Comparison of ENCODE assay signal across 12 cellular contexts in the genomic region with DNA sequence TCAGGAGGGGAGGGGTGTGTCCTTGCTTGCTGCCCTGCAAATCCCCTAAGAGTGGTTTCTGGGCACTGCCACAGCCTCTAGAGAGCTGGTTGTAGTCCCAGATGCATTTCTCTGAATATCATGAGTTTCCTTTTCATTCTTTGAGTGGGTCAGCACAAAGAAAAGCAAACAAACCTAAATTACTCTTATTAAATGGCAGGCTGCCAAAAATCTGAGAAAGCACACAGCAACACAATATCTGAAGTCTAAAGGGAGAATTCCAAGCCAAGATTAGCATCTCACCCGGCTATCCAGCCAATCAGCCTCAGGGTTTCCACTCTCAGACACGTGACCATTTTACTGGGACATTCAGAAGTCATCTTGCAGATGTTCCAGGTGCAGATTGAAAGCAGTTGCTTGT.
DNase-seq lines count a peak whose midpoint lies in the region; ATAC-seq, FAIRE-seq and TF ChIP-seq lines count a peak whose summit lies in the region.
"Had no signal": no experiment of that assay in that cellular context is flagged by ENCODE, and none has a peak within 500 bp of the region (broad histone marks: within the 10 kb centered on the region; RNA-seq: fewer than 3 reads in every experiment).

No MANE protein-coding gene starts in this region.

- POLR2A ChIA-PET in A549 (lab: Yijun Ruan, JAX), result no interaction called here
- POLR2A ChIA-PET in HEK293T (lab: Yijun Ruan, JAX), result no interaction called here
- POLR2A ChIA-PET in CD4-positive, alpha-beta T cell (lab: Charles Lee), result no interaction called here

- H3K9me3 ChIP-seq in A549, result no peaks in the 10 kb centered on the region
- no peaks in the 10 kb centered on the region for H3K9me3 ChIP-seq in CD4-positive, alpha-beta T cell (ENCODE audit: control insufficient read depth, low read length)

- DNase-seq in A549 (ENCODE audit: low read depth in 1 of 2, low spot score in 1 of 2) (peak in 1 of 2 experiments; percentile 55), HEK293T (ENCODE audit: extremely low spot score) (peak; percentile 37), NCI-H748 treated with DMSO at 0.1 percent for 48 hours (lab: John Stamatoyannopoulos, UW) (peak; percentile 93), globus pallidus (ENCODE audit: low spot score) (peak; percentile 33), NOMO-1 treated with dmso at 0.1 percent for 144 hours (lab: John Stamatoyannopoulos, UW; ENCODE audit: unreplicated experiment) (no peak), GM20000 (ENCODE audit: low spot score) (no peak)
- DNase-seq in CD4-positive, alpha-beta T cell, result no peak
- DNase-seq: CD4-positive, CD25-positive, alpha-beta regulatory T cell; occipital lobe; SW 1271 had no signal

- H3K4me2 ChIP-seq in A549, result peak overlapping the region; percentile 57

- no peak for TF ChIP-seq RAD21 in A549 (conservative IDR thresholded peaks at IDR 0.05 in 1 of 2, IDR thresholded peaks at IDR 0.05 in 1 of 2)

- intact Hi-C loops in CD4-positive, alpha-beta T cell (cut with DNase I, micrococcal nuclease), result no loop called here

- H3K27ac Mint-ChIP-seq in CD4-positive, alpha-beta T cell, result no peak overlapping the region
- H3K27ac Mint-ChIP-seq: CD4-positive, CD25-positive, alpha-beta regulatory T cell had no signal

- ATAC-seq in A549, result peak; percentile 24 to 56; a peak in 3 of 6 replicates
- ATAC-seq in GM19455 (IDR thresholded peaks at IDR 0.05; ENCODE audit: unreplicated experiment), result no peak
- no peak for ATAC-seq in CD4-positive, alpha-beta T cell (ENCODE audit: poor library complexity)

- H3K4me3 Mint-ChIP-seq in CD4-positive, alpha-beta T cell, result no peak overlapping the region
- H3K4me3 Mint-ChIP-seq: CD4-positive, CD25-positive, alpha-beta regulatory T cell had no signal

- no peak overlapping the region for H3K4me3 ChIP-seq in A549

- H3K4me1 Mint-ChIP-seq in CD4-positive, alpha-beta T cell (ENCODE audit: low read depth), result no peaks in the 10 kb centered on the region
- H3K4me1 Mint-ChIP-seq: CD4-positive, CD25-positive, alpha-beta regulatory T cell had no signal

- H3K36me3 Mint-ChIP-seq in CD4-positive, alpha-beta T cell (ENCODE audit: low read depth), result no peaks in the 10 kb centered on the region
- H3K36me3 Mint-ChIP-seq: CD4-positive, CD25-positive, alpha-beta regulatory T cell had no signal

- CTCF ChIA-PET in A549 (lab: Yijun Ruan, JAX), result no interaction called here
- CTCF ChIA-PET in HEK293T (lab: Yijun Ruan, JAX), result no interaction called here
- CTCF ChIA-PET in CD4-positive, alpha-beta T cell (lab: Charles Lee), result no interaction called here

- H3K9me3 Mint-ChIP-seq in CD4-positive, alpha-beta T cell, result peaks cover 5% of the 10 kb centered on the region

- no peak for FAIRE-seq in A549 (lab: Jason Lieb, UNC)
- FAIRE-seq: colon had no signal

- no peaks in the 10 kb centered on the region for H3K27me3 Mint-ChIP-seq in CD4-positive, alpha-beta T cell
- H3K27me3 Mint-ChIP-seq: CD4-positive, CD25-positive, alpha-beta regulatory T cell had no signal

- no peak for TF ChIP-seq POLR2A in A549 (IDR thresholded peaks at IDR 0.05; ENCODE audit: low read length)

- no peak for TF ChIP-seq EP300 in A549 (IDR thresholded peaks at IDR 0.05)

- H3K4me1 ChIP-seq in A549, result peaks cover 17% of the 10 kb centered on the region

- H3K27ac ChIP-seq in A549, result peak overlapping the region in 1 of 2 experiments; percentile 46; a peak in 2 of 6 replicates
- no peak overlapping the region for H3K27ac ChIP-seq in CD4-positive, alpha-beta T cell (ENCODE audit: low read depth, low read length)

- no peaks in the 10 kb centered on the region for H3K27me3 ChIP-seq in CD4-positive, alpha-beta T cell (ENCODE audit: control insufficient read depth, insufficient read depth, low read length)

- no peak for TF ChIP-seq CTCF in A549 (IDR thresholded peaks at IDR 0.05)
- no peak for TF ChIP-seq CTCF in GM20000 (IDR thresholded peaks at IDR 0.05; ENCODE audit: extremely low read depth, missing control alignments)
- TF ChIP-seq CTCF in CD4-positive, alpha-beta T cell (IDR thresholded peaks at IDR 0.05), result no peak

- WGBS in A549 (ENCODE audit: missing lambda C conversion rate), result 13% methylated on average over 2 of the region's 2 CpGs

TF ChIP-seq in A549, 52 proteins besides CTCF, POLR2A, EP300 and RAD21:
- TF ChIP-seq USF2 (IDR thresholded peaks at IDR 0.05), result peak; percentile 62
- TF ChIP-seq, protein P1, sequence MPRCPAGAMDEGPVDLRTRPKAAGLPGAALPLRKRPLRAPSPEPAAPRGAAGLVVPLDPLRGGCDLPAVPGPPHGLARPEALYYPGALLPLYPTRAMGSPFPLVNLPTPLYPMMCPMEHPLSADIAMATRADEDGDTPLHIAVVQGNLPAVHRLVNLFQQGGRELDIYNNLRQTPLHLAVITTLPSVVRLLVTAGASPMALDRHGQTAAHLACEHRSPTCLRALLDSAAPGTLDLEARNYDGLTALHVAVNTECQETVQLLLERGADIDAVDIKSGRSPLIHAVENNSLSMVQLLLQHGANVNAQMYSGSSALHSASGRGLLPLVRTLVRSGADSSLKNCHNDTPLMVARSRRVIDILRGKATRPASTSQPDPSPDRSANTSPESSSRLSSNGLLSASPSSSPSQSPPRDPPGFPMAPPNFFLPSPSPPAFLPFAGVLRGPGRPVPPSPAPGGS (IDR thresholded peaks at IDR 0.05), result no peak

TF ChIP-seq in HEK293T, 16 proteins besides CTCF, POLR2A, EP300 and RAD21:
- TF ChIP-seq ELF4 (IDR thresholded peaks at IDR 0.05) (no peak), BHLHE40 (IDR thresholded peaks at IDR 0.05; ENCODE audit: borderline replicate concordance) (no peak), ARNT (IDR thresholded peaks at IDR 0.05) (no peak), FOXM1 (IDR thresholded peaks at IDR 0.05; ENCODE audit: borderline replicate concordance) (no peak), SP1 (IDR thresholded peaks at IDR 0.05) (no peak), FOXK2 (IDR thresholded peaks at IDR 0.05) (no peak), L3MBTL2 (conservative IDR thresholded peaks at IDR 0.05) (no peak), SUZ12 (IDR thresholded peaks at IDR 0.05) (no peak), CTBP1 (IDR thresholded peaks at IDR 0.05; ENCODE audit: borderline replicate concordance) (no peak), ZNF384 (IDR thresholded peaks at IDR 0.05) (no peak), FOXA1 (IDR thresholded peaks at IDR 0.05) (no peak), LEF1 (IDR thresholded peaks at IDR 0.05; ENCODE audit: borderline replicate concordance) (no peak), NFRKB (IDR thresholded peaks at IDR 0.05) (no peak), TARDBP (IDR thresholded peaks at IDR 0.05) (no peak), HDGF (IDR thresholded peaks at IDR 0.05; ENCODE audit: borderline replicate concordance) (no peak)
- TF ChIP-seq, protein P2, sequence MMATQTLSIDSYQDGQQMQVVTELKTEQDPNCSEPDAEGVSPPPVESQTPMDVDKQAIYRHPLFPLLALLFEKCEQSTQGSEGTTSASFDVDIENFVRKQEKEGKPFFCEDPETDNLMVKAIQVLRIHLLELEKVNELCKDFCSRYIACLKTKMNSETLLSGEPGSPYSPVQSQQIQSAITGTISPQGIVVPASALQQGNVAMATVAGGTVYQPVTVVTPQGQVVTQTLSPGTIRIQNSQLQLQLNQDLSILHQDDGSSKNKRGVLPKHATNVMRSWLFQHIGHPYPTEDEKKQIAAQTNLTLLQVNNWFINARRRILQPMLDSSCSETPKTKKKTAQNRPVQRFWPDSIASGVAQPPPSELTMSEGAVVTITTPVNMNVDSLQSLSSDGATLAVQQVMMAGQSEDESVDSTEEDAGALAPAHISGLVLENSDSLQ (IDR thresholded peaks at IDR 0.05), result no peak

Comparison
In these comparisons a context has a peak if more than half of its experiments do, and no peak if none do; other contexts are left out.
1. ATAC-seq: peak in A549 (2 of 2); none in GM19455 (single experiment) and CD4-positive, alpha-beta T cell (single experiment).
2. DNase-seq: peak in HEK293T (single experiment), NCI-H748 treated with DMSO at 0.1 percent for 48 hours (single experiment) and globus pallidus (single experiment); none in NOMO-1 treated with dmso at 0.1 percent for 144 hours (single experiment), GM20000 (single experiment) and CD4-positive, alpha-beta T cell (0 of 10).